Comparison of ENCODE assay signal across 31 cellular contexts in genomic region chr12:131457331-131458047, GRCh38.
"Had no signal": no experiment of that assay in that cellular context is flagged by ENCODE, and none has a peak within 500 bp of the region (broad histone marks: within the 10 kb centered on the region; RNA-seq: fewer than 3 reads in every experiment).

No MANE protein-coding gene starts in this region.

- DNase-seq: activated CD4-positive, alpha-beta T cell treated with anti-CD3 and anti-CD28 coated beads for 4 hours; activated CD4-positive, alpha-beta T cell treated with anti-CD3 and anti-CD28 coated beads, Interleukin-2, amount 50 U/mL, for 4 hours; activated CD4-positive, CD25-positive, alpha-beta regulatory T cell; activated CD8-positive, alpha-beta memory T cell treated with anti-CD3 and anti-CD28 coated beads, Interleukin-2, amount 50 U/mL, for 4 hours; activated effector memory CD4-positive, alpha-beta T cell treated with anti-CD3 and anti-CD28 coated beads, Interleukin-2, amount 50 U/mL, for 16 hours; activated naive CD4-positive, alpha-beta T cell treated with anti-CD3 and anti-CD28 coated beads for 36 hours; activated naive CD8-positive, alpha-beta T cell treated with anti-CD3 and anti-CD28 coated beads for 36 hours; activated T-cell treated with anti-CD3 and anti-CD28 coated beads, Interleukin-2, amount 50 U/mL, for 1 hour; aorta; body of pancreas; cerebellar nuclear complex; colonic mucosa; effector memory CD4-positive, alpha-beta T cell; glutamatergic neuron; left ventricle myocardium inferior; mammary epithelial cell; midbrain; naive thymus-derived CD4-positive, alpha-beta T cell; right lobe of liver; stimulated activated CD4-positive, alpha-beta T cell treated with anti-CD3 and anti-CD28 coated beads, Interleukin-4, amount 100 ng/mL, for 24 hours; T-helper 1 cell had no signal

- H3K4me1 ChIP-seq: adrenal gland, body of pancreas, colonic mucosa, left ventricle myocardium inferior, right lobe of liver, tibial nerve had no signal

- H3K27ac Mint-ChIP-seq: activated naive CD4-positive, alpha-beta T cell treated with anti-CD3 and anti-CD28 coated beads for 36 hours; activated naive CD8-positive, alpha-beta T cell treated with anti-CD3 and anti-CD28 coated beads for 36 hours; activated T-helper 1 cell treated with anti-CD3 and anti-CD28 coated beads, Interleukin-12 subunit alpha, Interleukin-12 subunit beta, Interleukin-2, Interleukin-4 antibody, amounts not matched to agents 30 ng/mL and 10 ng/mL and 1 ng/mL, durations not matched to agents 14 hours and 24 hours and 36 hours; naive thymus-derived CD4-positive, alpha-beta T cell; progenitor cell of endocrine pancreas; stimulated activated effector memory CD8-positive, alpha-beta T cell treated with anti-CD3 and anti-CD28 coated beads, Interleukin-12 subunit alpha, Interleukin-12 subunit beta, amount 100 ng/mL, for 72 hours; stimulated activated naive CD8-positive, alpha-beta T cell treated with anti-CD3 and anti-CD28 coated beads, Interleukin-15, Interleukin-2, amounts not matched to agents 100 ng/mL and 50 ng/mL, for 24 hours; T-helper 2 cell treated with Interferon-gamma antibody and Interleukin-4, amounts not matched to agents 5 μg/mL and 100 μg/mL, for 36 hours had no signal

- H3K9me3 Mint-ChIP-seq: activated naive CD4-positive, alpha-beta T cell treated with anti-CD3 and anti-CD28 coated beads for 36 hours; activated naive CD8-positive, alpha-beta T cell treated with anti-CD3 and anti-CD28 coated beads for 36 hours; activated T-helper 1 cell treated with anti-CD3 and anti-CD28 coated beads, Interleukin-12 subunit alpha, Interleukin-12 subunit beta, Interleukin-2, Interleukin-4 antibody, amounts not matched to agents 30 ng/mL and 10 ng/mL and 1 ng/mL, durations not matched to agents 14 hours and 24 hours and 36 hours; stimulated activated effector memory CD8-positive, alpha-beta T cell treated with anti-CD3 and anti-CD28 coated beads, Interleukin-12 subunit alpha, Interleukin-12 subunit beta, amount 100 ng/mL, for 72 hours; stimulated activated naive CD8-positive, alpha-beta T cell treated with anti-CD3 and anti-CD28 coated beads, Interleukin-15, Interleukin-2, amounts not matched to agents 100 ng/mL and 50 ng/mL, for 24 hours; T-helper 2 cell treated with Interferon-gamma antibody and Interleukin-4, amounts not matched to agents 5 μg/mL and 100 μg/mL, for 36 hours had no signal

- H2AFZ ChIP-seq: hepatocyte had no signal

- H3K4me3 Mint-ChIP-seq: activated naive CD4-positive, alpha-beta T cell treated with anti-CD3 and anti-CD28 coated beads for 36 hours; activated naive CD8-positive, alpha-beta T cell treated with anti-CD3 and anti-CD28 coated beads for 36 hours; activated T-helper 1 cell treated with anti-CD3 and anti-CD28 coated beads, Interleukin-12 subunit alpha, Interleukin-12 subunit beta, Interleukin-2, Interleukin-4 antibody, amounts not matched to agents 30 ng/mL and 10 ng/mL and 1 ng/mL, durations not matched to agents 14 hours and 24 hours and 36 hours; naive thymus-derived CD4-positive, alpha-beta T cell; stimulated activated effector memory CD8-positive, alpha-beta T cell treated with anti-CD3 and anti-CD28 coated beads, Interleukin-12 subunit alpha, Interleukin-12 subunit beta, amount 100 ng/mL, for 72 hours; stimulated activated naive CD8-positive, alpha-beta T cell treated with anti-CD3 and anti-CD28 coated beads, Interleukin-15, Interleukin-2, amounts not matched to agents 100 ng/mL and 50 ng/mL, for 24 hours; T-helper 2 cell treated with Interferon-gamma antibody and Interleukin-4, amounts not matched to agents 5 μg/mL and 100 μg/mL, for 36 hours had no signal

- H3K9me3 ChIP-seq: adrenal gland, body of pancreas, colonic mucosa, right lobe of liver, tibial nerve had no signal

- H3K27ac ChIP-seq: adrenal gland, body of pancreas, cardiac muscle cell, colonic mucosa, hepatocyte, left ventricle myocardium inferior, right lobe of liver, skin epidermis, tibial nerve had no signal

- H3K4me2 ChIP-seq: hepatocyte had no signal

- H3K36me3 Mint-ChIP-seq: activated naive CD8-positive, alpha-beta T cell treated with anti-CD3 and anti-CD28 coated beads for 36 hours; stimulated activated effector memory CD8-positive, alpha-beta T cell treated with anti-CD3 and anti-CD28 coated beads, Interleukin-12 subunit alpha, Interleukin-12 subunit beta, amount 100 ng/mL, for 72 hours had no signal

- ATAC-seq: body of pancreas; naive thymus-derived CD4-positive, alpha-beta T cell; right lobe of liver; stimulated activated effector memory CD8-positive, alpha-beta T cell treated with anti-CD3 and anti-CD28 coated beads, Interleukin-12 subunit alpha, Interleukin-12 subunit beta, amount 100 ng/mL, for 72 hours had no signal

- H3K36me3 ChIP-seq: adrenal gland, cardiac muscle cell, colonic mucosa, left ventricle myocardium inferior, right lobe of liver, tibial nerve had no signal

- H3K27me3 ChIP-seq: body of pancreas, cardiac muscle cell, colonic mucosa, right lobe of liver had no signal

- H3K4me3 ChIP-seq: adrenal gland, body of pancreas, cardiac muscle cell, colonic mucosa, hepatocyte, left ventricle myocardium inferior, right lobe of liver, skin epidermis, tibial nerve had no signal

- H3K4me1 Mint-ChIP-seq: activated naive CD8-positive, alpha-beta T cell treated with anti-CD3 and anti-CD28 coated beads for 36 hours; stimulated activated effector memory CD8-positive, alpha-beta T cell treated with anti-CD3 and anti-CD28 coated beads, Interleukin-12 subunit alpha, Interleukin-12 subunit beta, amount 100 ng/mL, for 72 hours had no signal
